Comparison of ENCODE assay signal across 8 cellular contexts in genomic region chr2:178449700-178450573, GRCh38. TPM values are rescaled to one million over a fixed set of nuclear protein-coding genes. Genes with fewer than 3 reads are reported as not detected.
DNase-seq lines count a peak whose midpoint lies in the region; ATAC-seq and TF ChIP-seq lines count a peak whose summit lies in the region.

No MANE protein-coding gene starts in this region.

- peaks cover 20% of the 10 kb centered on the region for H3F3A ChIP-seq in SU-DHL-6 (ENCODE audit: insufficient read depth)

- peak overlapping the region; percentile 91 for H3K27ac ChIP-seq in SU-DHL-6 (ENCODE audit: low read depth, low read length)

- H3K27me3 ChIP-seq in SU-DHL-6 (ENCODE audit: low read length), result no peaks in the 10 kb centered on the region

- H3K4me3 Mint-ChIP-seq in progenitor cell of endocrine pancreas (ENCODE audit: low read depth), result peak overlapping the region; percentile 84

- peaks cover 14% of the 10 kb centered on the region for H3K36me3 ChIP-seq in SU-DHL-6 (ENCODE audit: low read length)

- DNase-seq in CD1c-positive myeloid dendritic cell (ENCODE audit: extremely low spot score) (peak; percentile 43), fibroblast of mammary gland (ENCODE audit: low read depth) (no peak), progenitor cell of endocrine pancreas (ENCODE audit: low spot score, unreplicated experiment) (no peak), NCI-H345 treated with DMSO at 0.1 percent for 48 hours (lab: John Stamatoyannopoulos, UW; ENCODE audit: unreplicated experiment) (no peak), cerebellum (ENCODE audit: low spot score) (no peak)

- peak overlapping the region; percentile 95 for H3K27ac Mint-ChIP-seq in progenitor cell of endocrine pancreas

- H3K27me3 Mint-ChIP-seq in progenitor cell of endocrine pancreas, result no peaks in the 10 kb centered on the region

- TF ChIP-seq CTCF in SU-DHL-6 (IDR thresholded peaks at IDR 0.05; ENCODE audit: insufficient read depth, low read length, poor library complexity, severe bottlenecking) (no peak), fibroblast of mammary gland (conservative IDR thresholded peaks at IDR 0.05; ENCODE audit: control insufficient read depth, insufficient read depth, low read depth, low read length) (no peak), progenitor cell of endocrine pancreas (IDR thresholded peaks at IDR 0.05; ENCODE audit: unreplicated experiment) (no peak)

- H3K9me3 Mint-ChIP-seq in progenitor cell of endocrine pancreas (ENCODE audit: low read depth), result no peaks in the 10 kb centered on the region

- H3K9me3 ChIP-seq in SU-DHL-6 (ENCODE audit: insufficient read depth, low read length), result no peaks in the 10 kb centered on the region

- peaks cover 20% of the 10 kb centered on the region for H3K4me1 Mint-ChIP-seq in progenitor cell of endocrine pancreas (ENCODE audit: low read depth)

- ATAC-seq in GM18907 (IDR thresholded peaks at IDR 0.05; ENCODE audit: unreplicated experiment) (peak; percentile 62), HG03095 (IDR thresholded peaks at IDR 0.05; ENCODE audit: unreplicated experiment) (peak; percentile 45)

- peaks cover 20% of the 10 kb centered on the region for H3K36me3 Mint-ChIP-seq in progenitor cell of endocrine pancreas (ENCODE audit: insufficient read depth)

- no peaks in the 10 kb centered on the region for H4K20me1 ChIP-seq in SU-DHL-6 (ENCODE audit: low read depth, low read length)

- peak overlapping the region; percentile 74 for H3K9ac ChIP-seq in SU-DHL-6 (ENCODE audit: low read length)

- no peaks in the 10 kb centered on the region for H3K9me2 ChIP-seq in SU-DHL-6 (replicated peaks; ENCODE audit: insufficient read depth, low read length)

- H3K4me3 ChIP-seq in SU-DHL-6 (ENCODE audit: insufficient read depth, low read length, poor library complexity, severe bottlenecking) (peak overlapping the region; percentile 77), fibroblast of mammary gland (ENCODE audit: control insufficient read depth, low read depth, low read length) (peak overlapping the region; percentile 84)

- H2AFZ ChIP-seq in SU-DHL-6 (ENCODE audit: low read depth, low read length, severe bottlenecking), result peak overlapping the region; percentile 53

- peak overlapping the region; percentile 91 for H3K4me2 ChIP-seq in SU-DHL-6 (ENCODE audit: low read depth, low read length, poor library complexity, severe bottlenecking)

- H3K79me2 ChIP-seq in SU-DHL-6 (ENCODE audit: insufficient read depth, low read length), result peaks cover 23% of the 10 kb centered on the region

RNA-seq across cellular contexts. Expression of gene PRKRA, which starts 1.0 kb away (rescaled TPM):
- total RNA-seq in progenitor cell of endocrine pancreas, result 92.1 and 97.6 TPM in 2 replicates
- total RNA-seq in cerebellum, result 83.1 TPM

RNA-seq across cellular contexts. Expression of gene PJVK, which starts 1.2 kb away (rescaled TPM):
- 7.7 and 9.2 TPM in 2 replicates for total RNA-seq in progenitor cell of endocrine pancreas
- 3.3 TPM for total RNA-seq in cerebellum

RNA-seq across cellular contexts. Expression of gene FKBP7, which starts 28.5 kb away (rescaled TPM):
- total RNA-seq in progenitor cell of endocrine pancreas, result 14.0 and 15.8 TPM in 2 replicates
- 12.6 TPM for total RNA-seq in cerebellum

RNA-seq across cellular contexts. Expression of gene PLEKHA3, which starts 30.3 kb away (rescaled TPM):
- total RNA-seq in progenitor cell of endocrine pancreas (28.2 and 31.0 TPM in 2 replicates), cerebellum (15.2 TPM)
